Comparison of ENCODE assay signal across 9 cellular contexts in genomic region chr9:42852133-42852532, GRCh38.
DNase-seq lines count a peak whose midpoint lies in the region; ATAC-seq, FAIRE-seq and TF ChIP-seq lines count a peak whose summit lies in the region.
"Had no signal": no experiment of that assay in that cellular context is flagged by ENCODE, and none has a peak within 500 bp of the region (broad histone marks: within the 10 kb centered on the region; RNA-seq: fewer than 3 reads in every experiment).

No MANE protein-coding gene starts in this region.

- H3K27ac ChIP-seq in RWPE2 (ENCODE audit: poor library complexity, severe bottlenecking) (no peak overlapping the region), esophagus squamous epithelium (no peak overlapping the region)

- TF ChIP-seq CTCF in RWPE2 (IDR thresholded peaks at IDR 0.05; ENCODE audit: poor library complexity, severe bottlenecking), result peak; percentile 59
- TF ChIP-seq CTCF in esophagus squamous epithelium (IDR thresholded peaks at IDR 0.05), result peak in 2 of 6 experiments; percentile 20 to 21
- TF ChIP-seq CTCF in nephron progenitor cell (IDR thresholded peaks at IDR 0.05), result no peak

- no peaks in the 10 kb centered on the region for H3K36me3 Mint-ChIP-seq in nephron progenitor cell (ENCODE audit: low read depth)
- H3K36me3 Mint-ChIP-seq: activated naive CD8-positive, alpha-beta T cell had no signal

- peaks cover 18% of the 10 kb centered on the region for H3K9me3 Mint-ChIP-seq in nephron progenitor cell

- no CpG with 5 or more reads among the region's 38 CpGs for WGBS in esophagus squamous epithelium, 2 donors

- H3K4me3 Mint-ChIP-seq in nephron progenitor cell, result peak overlapping the region; percentile 81
- H3K4me3 Mint-ChIP-seq: activated naive CD8-positive, alpha-beta T cell had no signal

- no peaks in the 10 kb centered on the region for H3K9me3 ChIP-seq in RWPE2 (ENCODE audit: severe bottlenecking)
- no peaks in the 10 kb centered on the region for H3K9me3 ChIP-seq in esophagus squamous epithelium

- H3K4me1 ChIP-seq in RWPE2 (ENCODE audit: insufficient read depth, poor library complexity, severe bottlenecking) (no peaks in the 10 kb centered on the region), esophagus squamous epithelium (peaks cover 0 to 15% (median 0%) of the 10 kb centered on the region in 3 donors)

- H3K4me1 Mint-ChIP-seq in nephron progenitor cell, result no peaks in the 10 kb centered on the region

- H3K36me3 ChIP-seq in RWPE2 (ENCODE audit: low read depth) (no peaks in the 10 kb centered on the region), esophagus squamous epithelium (no peaks in the 10 kb centered on the region)

- DNase-seq in CD1c-positive myeloid dendritic cell (ENCODE audit: extremely low spot score) (peak; percentile 44), H54 (ENCODE audit: insufficient read length, low spot score) (peak; percentile 26), RWPE2 (ENCODE audit: low spot score) (peak; percentile 70), esophagus squamous epithelium (lab: John Stamatoyannopoulos, UW) (no peak), nephron progenitor cell (peak; percentile 49), RCC 7860 (ENCODE audit: low spot score) (no peak), NCI-H1694 (lab: John Stamatoyannopoulos, UW) (no peak), DMS114 treated with DMSO at 0.1 percent for 48 hours (lab: John Stamatoyannopoulos, UW; ENCODE audit: unreplicated experiment) (no peak)

- FAIRE-seq in H54 (lab: Jason Lieb, UNC) (no peak), RCC 7860 (lab: Jason Lieb, UNC) (no peak)

- H3K27me3 Mint-ChIP-seq in nephron progenitor cell (ENCODE audit: low read depth, poor library complexity), result peaks cover 3% of the 10 kb centered on the region
- H3K27me3 Mint-ChIP-seq: activated naive CD8-positive, alpha-beta T cell had no signal

- H3K4me3 ChIP-seq in RWPE2 (ENCODE audit: severe bottlenecking) (peak overlapping the region; percentile 31), esophagus squamous epithelium (peak overlapping the region; percentile 22 to 52 (median 43))

- intact Hi-C loops in esophagus squamous epithelium (cut with DNase I), result no loop called here

- peak; percentile 91 for ATAC-seq in RWPE2 (ENCODE audit: low read depth)

- TF ChIP-seq POLR2A in H54 (IDR thresholded peaks at IDR 0.05; ENCODE audit: low read depth, low read length), result peak; percentile 37; the same call in 1 of the 2 replicates
- no peak for TF ChIP-seq POLR2A in esophagus squamous epithelium (IDR thresholded peaks at IDR 0.05)

- H3K27me3 ChIP-seq in RWPE2 (ENCODE audit: insufficient read depth, poor library complexity, severe bottlenecking), result no peaks in the 10 kb centered on the region
- peaks cover 0 to 9% (median 0%) of the 10 kb centered on the region in 4 donors for H3K27me3 ChIP-seq in esophagus squamous epithelium

- no peak overlapping the region for H3K27ac Mint-ChIP-seq in nephron progenitor cell
- H3K27ac Mint-ChIP-seq: activated naive CD8-positive, alpha-beta T cell had no signal

Comparison
In these comparisons a context has a peak if more than half of its experiments do, and no peak if none do; other contexts are left out.
1. DNase-seq: peak in CD1c-positive myeloid dendritic cell (single experiment), H54 (single experiment), RWPE2 (single experiment) and nephron progenitor cell (single experiment); none in esophagus squamous epithelium (single experiment), RCC 7860 (single experiment), NCI-H1694 (single experiment) and DMS114 treated with DMSO at 0.1 percent for 48 hours (single experiment).